ENCODE assay signal across 2 cellular contexts in the genomic region with DNA sequence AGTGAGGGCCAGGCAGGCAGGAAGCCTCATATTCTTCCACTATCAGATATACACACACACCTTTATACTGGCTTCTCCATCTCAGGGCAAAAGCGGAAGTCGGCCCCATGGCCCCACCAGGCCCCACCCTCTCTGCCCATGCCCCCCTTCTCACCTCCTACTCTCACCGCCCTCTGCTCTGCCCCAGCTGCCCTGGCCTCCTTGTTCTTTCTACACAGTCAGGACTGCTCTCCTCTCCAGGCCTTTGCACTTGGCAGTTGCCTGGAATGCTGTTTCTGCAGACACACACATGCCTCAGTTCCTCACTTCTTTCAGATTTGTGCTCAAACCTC.
TF ChIP-seq lines count a peak whose summit lies in the region.

No MANE protein-coding gene starts in this region.

TF ChIP-seq in GM12891, 5 proteins besides CTCF, POLR2A, EP300 and RAD21 (continued from another document):
- TF ChIP-seq SPI1 (IDR thresholded peaks at IDR 0.05; ENCODE audit: low read depth, low read length) (peak; percentile 25; the same call in 1 of the 2 replicates), POLR2AphosphoS5 (IDR thresholded peaks at IDR 0.05; ENCODE audit: low read depth, low read length) (no peak), PAX5 (IDR thresholded peaks at IDR 0.05; ENCODE audit: insufficient read depth, low read length, severe bottlenecking) (no peak)

TF ChIP-seq in IMR-90, 13 proteins besides CTCF, POLR2A, EP300 and RAD21 (continued from another document):
- TF ChIP-seq SMC3 (IDR thresholded peaks at IDR 0.05; ENCODE audit: low read depth, low read length) (no peak), NFE2L2 (IDR thresholded peaks at IDR 0.05; ENCODE audit: low read depth, low read length) (no peak), MAZ (IDR thresholded peaks at IDR 0.05; ENCODE audit: borderline replicate concordance, low read depth, low read length) (no peak), RFX5 (IDR thresholded peaks at IDR 0.05; ENCODE audit: low read depth, low read length) (no peak), BHLHE40 (IDR thresholded peaks at IDR 0.05; ENCODE audit: low read depth, low read length) (no peak), RCOR1 (IDR thresholded peaks at IDR 0.05; ENCODE audit: insufficient replicate concordance, low read length) (no peak), CEBPB (IDR thresholded peaks at IDR 0.05; ENCODE audit: low read depth, low read length) (no peak), MAFK (IDR thresholded peaks at IDR 0.05; ENCODE audit: low read depth, low read length) (no peak)
- TF ChIP-seq, protein P1, sequence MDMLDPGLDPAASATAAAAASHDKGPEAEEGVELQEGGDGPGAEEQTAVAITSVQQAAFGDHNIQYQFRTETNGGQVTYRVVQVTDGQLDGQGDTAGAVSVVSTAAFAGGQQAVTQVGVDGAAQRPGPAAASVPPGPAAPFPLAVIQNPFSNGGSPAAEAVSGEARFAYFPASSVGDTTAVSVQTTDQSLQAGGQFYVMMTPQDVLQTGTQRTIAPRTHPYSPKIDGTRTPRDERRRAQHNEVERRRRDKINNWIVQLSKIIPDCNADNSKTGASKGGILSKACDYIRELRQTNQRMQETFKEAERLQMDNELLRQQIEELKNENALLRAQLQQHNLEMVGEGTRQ (IDR thresholded peaks at IDR 0.05; ENCODE audit: low read depth, low read length): no peak
- TF ChIP-seq, protein P2, sequence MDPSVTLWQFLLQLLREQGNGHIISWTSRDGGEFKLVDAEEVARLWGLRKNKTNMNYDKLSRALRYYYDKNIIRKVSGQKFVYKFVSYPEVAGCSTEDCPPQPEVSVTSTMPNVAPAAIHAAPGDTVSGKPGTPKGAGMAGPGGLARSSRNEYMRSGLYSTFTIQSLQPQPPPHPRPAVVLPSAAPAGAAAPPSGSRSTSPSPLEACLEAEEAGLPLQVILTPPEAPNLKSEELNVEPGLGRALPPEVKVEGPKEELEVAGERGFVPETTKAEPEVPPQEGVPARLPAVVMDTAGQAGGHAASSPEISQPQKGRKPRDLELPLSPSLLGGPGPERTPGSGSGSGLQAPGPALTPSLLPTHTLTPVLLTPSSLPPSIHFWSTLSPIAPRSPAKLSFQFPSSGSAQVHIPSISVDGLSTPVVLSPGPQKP (IDR thresholded peaks at IDR 0.05; ENCODE audit: borderline replicate concordance, low read depth, low read length): no peak
